In the genomic region with DNA sequence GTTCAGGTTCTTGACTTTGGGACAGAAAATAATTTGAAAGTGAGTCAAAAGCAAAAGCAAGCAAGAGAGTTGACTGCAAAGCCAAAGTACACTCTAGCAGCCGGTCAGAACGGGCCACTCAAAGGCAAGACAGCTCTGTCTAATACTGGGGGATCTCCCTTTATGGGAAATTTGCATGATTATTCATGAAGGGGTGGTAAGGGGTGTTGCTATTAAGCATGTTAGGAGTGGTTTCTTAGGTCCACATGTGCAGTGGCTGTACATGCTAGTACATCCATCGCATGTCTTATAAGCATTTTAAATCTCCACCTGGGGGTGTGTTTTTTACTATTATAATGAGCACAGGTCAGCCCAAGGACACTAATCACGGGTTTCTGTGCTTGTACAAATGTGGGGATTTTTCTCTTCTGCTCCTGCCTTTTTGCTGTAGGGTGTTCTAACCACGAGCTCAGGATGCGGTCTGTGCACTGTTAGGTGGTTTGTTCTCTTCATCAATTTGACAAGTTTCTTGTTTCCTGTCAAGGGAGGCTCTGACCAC, we compare ENCODE assay signal across 9 cellular contexts.
A peak's percentile ranks its signal among the peaks of the same experiment; 100 is the strongest.
DNase-seq lines count a peak whose midpoint lies in the region; ATAC-seq and TF ChIP-seq lines count a peak whose summit lies in the region.
"Had no signal": no experiment of that assay in that cellular context is flagged by ENCODE, and none has a peak within 500 bp of the region (broad histone marks: within the 10 kb centered on the region; RNA-seq: fewer than 3 reads in every experiment).

No MANE protein-coding gene starts in this region.

- no peak for TF ChIP-seq CTCF in omental fat pad (IDR thresholded peaks at IDR 0.05)

- ATAC-seq in GM19463 (IDR thresholded peaks at IDR 0.05; ENCODE audit: unreplicated experiment), result peak; percentile 70
- ATAC-seq in HG03571 (IDR thresholded peaks at IDR 0.05; ENCODE audit: unreplicated experiment), result peak; percentile 64
- no peak for ATAC-seq in omental fat pad (ENCODE audit: low FRiP score)
- ATAC-seq: gastrocnemius medialis had no signal

- peak; percentile 54 for DNase-seq in activated effector memory CD4-positive, alpha-beta T cell treated with Interleukin-2 at 50 U/mL for 16 hours
- peak; percentile 11 for DNase-seq in stimulated activated CD8-positive, alpha-beta memory T cell treated with anti-CD3 and anti-CD28 coated beads, Interleukin-15, amount 100 ng/mL, for 1 hour (ENCODE audit: low read depth)
- DNase-seq in DMS114 treated with DMSO at 0.1 percent for 48 hours (lab: John Stamatoyannopoulos, UW; ENCODE audit: unreplicated experiment) (no peak), omental fat pad (ENCODE audit: low spot score) (no peak), amygdala (lab: John Stamatoyannopoulos, UW) (no peak), NCI-H2081 treated with DMSO at 0.1 percent for 48 hours (lab: John Stamatoyannopoulos, UW) (no peak)
- DNase-seq: gastrocnemius medialis had no signal

Comparison
In these comparisons a context has a peak if more than half of its experiments do, and no peak if none do; other contexts are left out.
1. DNase-seq: peak in activated effector memory CD4-positive, alpha-beta T cell treated with Interleukin-2 at 50 U/mL for 16 hours (single experiment) and stimulated activated CD8-positive, alpha-beta memory T cell treated with anti-CD3 and anti-CD28 coated beads, Interleukin-15, amount 100 ng/mL, for 1 hour (single experiment); none in DMS114 treated with DMSO at 0.1 percent for 48 hours (single experiment), omental fat pad (single experiment), amygdala (0 of 56) and NCI-H2081 treated with DMSO at 0.1 percent for 48 hours (single experiment).